Comparison of ENCODE assay signal across 3 cellular contexts in genomic region chr15:30471817-30472551, GRCh38. TPM values are rescaled to one million over a fixed set of nuclear protein-coding genes. Genes with fewer than 3 reads are reported as not detected.
"Had no signal": no experiment of that assay in that cellular context is flagged by ENCODE, and none has a peak within 500 bp of the region (broad histone marks: within the 10 kb centered on the region; RNA-seq: fewer than 3 reads in every experiment).

No MANE protein-coding gene starts in this region.

RNA-seq across cellular contexts. Expression of gene GOLGA8R, which starts 57.9 kb away (rescaled TPM):
- total RNA-seq: ascending aorta, epithelial cell of proximal tubule had no signal
- polyA plus RNA-seq: naive thymus-derived CD8-positive, alpha-beta T cell had no signal
